Comparison of ENCODE assay signal across 23 cellular contexts in genomic region chr2:88607416-88607815, GRCh38.
"Had no signal": no experiment of that assay in that cellular context is flagged by ENCODE, and none has a peak within 500 bp of the region (broad histone marks: within the 10 kb centered on the region; RNA-seq: fewer than 3 reads in every experiment).

No MANE protein-coding gene starts in this region.

- H3K4me3 ChIP-seq: coronary artery, heart left ventricle, mucosa of descending colon, ovary, psoas muscle, testis, upper lobe of left lung had no signal

- H3K4me1 ChIP-seq: upper lobe of left lung had no signal

- H3K9me3 ChIP-seq: heart left ventricle, mucosa of descending colon, ovary, psoas muscle, testis, upper lobe of left lung had no signal

- FAIRE-seq: frontal cortex, TTC549 had no signal

- ATAC-seq: activated CD8-positive, alpha-beta T cell treated with anti-CD3 and anti-CD28 coated beads for 36 hours; heart left ventricle; natural killer cell; psoas muscle; right cardiac atrium had no signal

- H3K36me3 ChIP-seq: brain microvascular endothelial cell, ovary, upper lobe of left lung had no signal

- H3K27me3 ChIP-seq: brain microvascular endothelial cell, heart left ventricle, ovary, testis, upper lobe of left lung had no signal

- H3K27me3 Mint-ChIP-seq: activated CD8-positive, alpha-beta T cell treated with anti-CD3 and anti-CD28 coated beads for 36 hours; central memory CD8-positive, alpha-beta T cell had no signal

- H3K27ac ChIP-seq: brain microvascular endothelial cell, coronary artery, ovary, psoas muscle, testis, upper lobe of left lung had no signal

- H3K36me3 Mint-ChIP-seq: natural killer cell had no signal

- H3K9me3 Mint-ChIP-seq: activated CD8-positive, alpha-beta T cell treated with anti-CD3 and anti-CD28 coated beads for 36 hours; activated T-helper 2 cell treated with anti-CD3 and anti-CD28 coated beads, Interferon-gamma antibody, Interleukin-2, Interleukin-4, amounts not matched to agents 10 μg/mL and 5 μg/mL and 100 μg/mL, durations not matched to agents 14 hours and 24 hours and 36 hours; central memory CD8-positive, alpha-beta T cell; natural killer cell; T-helper 2 cell treated with Interferon-gamma antibody and Interleukin-4, amounts not matched to agents 5 μg/mL and 100 μg/mL, for 36 hours had no signal

- H3K4me3 Mint-ChIP-seq: activated CD8-positive, alpha-beta T cell treated with anti-CD3 and anti-CD28 coated beads for 36 hours; central memory CD8-positive, alpha-beta T cell; natural killer cell; T-helper 2 cell treated with Interferon-gamma antibody and Interleukin-4, amounts not matched to agents 5 μg/mL and 100 μg/mL, for 36 hours had no signal

- DNase-seq: activated CD4-positive, alpha-beta T cell treated with anti-CD3 and anti-CD28 coated beads for 48 hours; activated CD4-positive, CD25-positive, alpha-beta regulatory T cell; activated CD8-positive, alpha-beta T cell treated with anti-CD3 and anti-CD28 coated beads for 36 hours; activated naive CD4-positive, alpha-beta T cell treated with Interleukin-2 at 50 U/mL for 16 hours; activated T-cell treated with anti-CD3 and anti-CD28 coated beads, Interleukin-2, amount 50 U/mL, for 1 hour; brain microvascular endothelial cell; heart left ventricle; mesenchymal stem cell; mucosa of descending colon; natural killer cell; ovary; psoas muscle; right cardiac atrium; stimulated activated CD4-positive, alpha-beta T cell treated with anti-CD3 and anti-CD28 coated beads, Interleukin-15, amount 100 ng/mL, for 24 hours; stimulated activated CD4-positive, alpha-beta T cell treated with anti-CD3 and anti-CD28 coated beads, Interleukin-4, amount 100 ng/mL, for 1 hour; testis; upper lobe of left lung had no signal

- H3K27ac Mint-ChIP-seq: activated CD8-positive, alpha-beta T cell treated with anti-CD3 and anti-CD28 coated beads for 36 hours; activated T-helper 2 cell treated with anti-CD3 and anti-CD28 coated beads, Interferon-gamma antibody, Interleukin-2, Interleukin-4, amounts not matched to agents 10 μg/mL and 5 μg/mL and 100 μg/mL, durations not matched to agents 14 hours and 24 hours and 36 hours; T-helper 2 cell treated with Interferon-gamma antibody and Interleukin-4, amounts not matched to agents 5 μg/mL and 100 μg/mL, for 36 hours had no signal
